13 cellular contexts compared by ENCODE assay signal in genomic region chr18:32669549-32670165, GRCh38.
A peak's percentile ranks its signal among the peaks of the same experiment; 100 is the strongest.
DNase-seq lines count a peak whose midpoint lies in the region; ATAC-seq, FAIRE-seq and TF ChIP-seq lines count a peak whose summit lies in the region.
"Had no signal": no experiment of that assay in that cellular context is flagged by ENCODE, and none has a peak within 500 bp of the region (broad histone marks: within the 10 kb centered on the region; RNA-seq: fewer than 3 reads in every experiment).

No MANE protein-coding gene starts in this region.

- peaks cover 29% of the 10 kb centered on the region for H3K36me3 ChIP-seq in OCI-LY3 (replicated peaks; ENCODE audit: low read depth, low read length)
- H3K36me3 ChIP-seq: pancreas, transverse colon had no signal

- H3K27me3 ChIP-seq in OCI-LY3 (ENCODE audit: low read depth, low read length), result no peaks in the 10 kb centered on the region
- H3K27me3 ChIP-seq: transverse colon had no signal

- H3K9ac ChIP-seq in OCI-LY3 (ENCODE audit: low read length), result no peak overlapping the region

- TF ChIP-seq CTCF in OCI-LY3 (IDR thresholded peaks at IDR 0.05; ENCODE audit: low read depth, low read length), result peak; percentile 29

- H2AFZ ChIP-seq in OCI-LY3 (ENCODE audit: low read depth, low read length), result no peak overlapping the region

- no peak overlapping the region for H3K4me3 ChIP-seq in OCI-LY3 (ENCODE audit: low read length)
- H3K4me3 ChIP-seq: pancreas, transverse colon had no signal

- H3K9me3 ChIP-seq in OCI-LY3 (ENCODE audit: insufficient read depth, low read length), result no peaks in the 10 kb centered on the region
- H3K9me3 ChIP-seq: pancreas, transverse colon had no signal

- H3K79me2 ChIP-seq in OCI-LY3 (ENCODE audit: low read length), result no peaks in the 10 kb centered on the region

- FAIRE-seq in GM12891 (lab: Jason Lieb, UNC), result no peak
- FAIRE-seq: pancreas had no signal

- TF ChIP-seq POLR2A in GM12891 (IDR thresholded peaks at IDR 0.05; ENCODE audit: low read depth, low read length), result no peak

- DNase-seq in ELF-1 (ENCODE audit: low read depth, low spot score) (peak; percentile 11), iPS-NIHi7 (ENCODE audit: extremely low spot score) (peak; percentile 49), HCEC 1CT (no peak), globus pallidus (ENCODE audit: low spot score) (no peak), GM12891 (ENCODE audit: insufficient read length, low spot score) (no peak)
- DNase-seq: NCI-H510A treated with DMSO at 0.1 percent for 48 hours, pancreas, T-helper 2 cell, transverse colon had no signal

- no peaks in the 10 kb centered on the region for H4K20me1 ChIP-seq in OCI-LY3 (ENCODE audit: insufficient read depth, low read length)

- no peak overlapping the region for H3K27ac ChIP-seq in OCI-LY3 (ENCODE audit: low read length)
- H3K27ac ChIP-seq: epithelial cell of prostate, pancreas, transverse colon had no signal

- H3K4me2 ChIP-seq in OCI-LY3 (ENCODE audit: low read length), result no peak overlapping the region

- no peaks in the 10 kb centered on the region for H3K4me1 ChIP-seq in OCI-LY3 (ENCODE audit: low read length)
- H3K4me1 ChIP-seq: pancreas, transverse colon had no signal

- ATAC-seq in GM21515 (IDR thresholded peaks at IDR 0.05; ENCODE audit: unreplicated experiment) (peak; percentile 55), GM21717 (IDR thresholded peaks at IDR 0.05; ENCODE audit: unreplicated experiment) (no peak)
- ATAC-seq: pancreas had no signal

TF ChIP-seq in GM12891, 5 proteins besides CTCF, POLR2A, EP300 and RAD21:
- TF ChIP-seq TAF1 (IDR thresholded peaks at IDR 0.05; ENCODE audit: low read depth, low read length), result no peak
- TF ChIP-seq SPI1 (IDR thresholded peaks at IDR 0.05; ENCODE audit: low read depth, low read length), result no peak
- no peak for TF ChIP-seq PAX5 (IDR thresholded peaks at IDR 0.05; ENCODE audit: insufficient read depth, low read length, severe bottlenecking)
- no peak for TF ChIP-seq POU2F2 (IDR thresholded peaks at IDR 0.05; ENCODE audit: low read depth, low read length)
- no peak for TF ChIP-seq POLR2AphosphoS5 (IDR thresholded peaks at IDR 0.05; ENCODE audit: low read depth, low read length)

Comparison
In these comparisons a context has a peak if more than half of its experiments do, and no peak if none do; other contexts are left out.
1. DNase-seq: peak in ELF-1 (single experiment) and iPS-NIHi7 (single experiment); none in HCEC 1CT (single experiment), globus pallidus (single experiment) and GM12891 (single experiment).